ENCODE assay signal across 8 cellular contexts in the genomic region with DNA sequence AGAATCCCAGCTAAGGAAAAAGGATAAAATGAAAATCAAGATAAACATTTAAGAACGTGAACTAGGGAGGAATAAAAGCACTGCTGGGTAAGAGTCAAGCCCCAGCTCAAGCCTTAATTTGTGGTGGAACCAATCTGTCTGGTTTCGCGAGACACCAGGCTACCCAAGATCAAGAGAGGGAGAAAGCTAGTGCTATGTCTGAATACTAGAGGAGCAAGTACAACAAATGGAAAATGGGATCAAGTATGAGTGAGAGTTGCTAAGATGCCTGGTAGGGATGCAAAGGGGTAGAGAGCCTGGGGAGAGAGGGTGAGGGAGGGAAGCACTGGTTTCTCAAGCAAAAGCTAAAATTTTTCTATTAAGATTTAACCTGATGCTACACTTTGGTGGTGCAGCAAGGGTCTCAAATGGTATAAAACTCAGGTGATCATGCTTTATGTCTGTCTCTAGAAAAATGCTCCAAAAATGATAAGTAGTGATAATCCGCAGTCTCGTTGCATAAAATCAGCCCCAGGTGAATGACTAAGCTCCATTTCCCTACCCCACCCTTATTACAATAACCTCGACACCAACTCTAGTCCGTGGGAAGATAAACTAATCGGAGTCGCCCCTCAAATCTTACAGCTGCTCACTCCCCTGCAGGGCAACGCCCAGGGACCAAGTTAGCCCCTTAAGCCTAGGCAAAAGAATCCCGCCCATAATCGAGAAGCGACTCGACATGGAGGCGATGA. TPM values are rescaled to one million over a fixed set of nuclear protein-coding genes. Genes with fewer than 3 reads are reported as not detected.
A peak's percentile ranks its signal among the peaks of the same experiment; 100 is the strongest.
DNase-seq lines count a peak whose midpoint lies in the region; ATAC-seq, FAIRE-seq and TF ChIP-seq lines count a peak whose summit lies in the region.

No MANE protein-coding gene starts in this region.

- no peak for FAIRE-seq in bronchial epithelial cell (lab: Jason Lieb, UNC)

- peak overlapping the region; percentile 82 for H2AFZ ChIP-seq in IMR-90 (replicated peaks; ENCODE audit: low read length, poor library complexity)

- H3K27ac ChIP-seq in 22Rv1 (peak overlapping the region; percentile 97), IMR-90 (ENCODE audit: insufficient read depth, low read length) (peak overlapping the region; percentile 96)

- H3K4ac ChIP-seq in IMR-90 (ENCODE audit: low read depth, low read length), result peak overlapping the region; percentile 89

- CTCF ChIA-PET in IMR-90 (lab: Yijun Ruan, JAX), result no interaction called here

- peak overlapping the region; percentile 80 for H4K91ac ChIP-seq in IMR-90 (ENCODE audit: insufficient read depth, low read depth, low read length)

- H3K4me1 ChIP-seq in IMR-90 (ENCODE audit: control insufficient read depth, insufficient read depth, low read length) (peaks cover 3% of the 10 kb centered on the region; the same call in 1 of the 2 replicates), mononuclear cell (ENCODE audit: insufficient read depth, low read length) (peaks cover 69% of the 10 kb centered on the region)

- peak overlapping the region; percentile 70 for H3K4me2 ChIP-seq in IMR-90 (ENCODE audit: low read depth, low read length)

- intact Hi-C loops in IMR-90 (cut with micrococcal nuclease), result loop anchor here (5.0 kb wide), 1 partner anchor 42 kb away; no protein-coding TSS in a partner anchor
- intact Hi-C loops in posterior cingulate gyrus (cut with DNase I), result loop anchor here (5.0 kb wide), 1 partner anchor 33 kb away; a partner anchor contains a TSS

- no peaks in the 10 kb centered on the region for H3K9me3 ChIP-seq in IMR-90 (ENCODE audit: control insufficient read depth, insufficient read depth, low read length)
- no peaks in the 10 kb centered on the region for H3K9me3 ChIP-seq in mononuclear cell (ENCODE audit: low read depth, low read length)

- ATAC-seq in IMR-90 (ENCODE audit: low read depth), result no peak

- in situ Hi-C loops in IMR-90 (cut with MboI; ENCODE audit: low sequenced_read_pairs), result no loop called here

- H3K36me3 ChIP-seq in IMR-90 (ENCODE audit: control insufficient read depth, insufficient read depth, low read length), result peaks cover 17% of the 10 kb centered on the region
- peaks cover 20% of the 10 kb centered on the region for H3K36me3 ChIP-seq in bronchial epithelial cell (ENCODE audit: control insufficient read depth, insufficient read depth, low read length)

- no peak overlapping the region for H2BK20ac ChIP-seq in IMR-90 (ENCODE audit: low read depth, low read length)

- peak overlapping the region; percentile 89 for H3K56ac ChIP-seq in IMR-90 (ENCODE audit: extremely low read depth, insufficient read depth, low read length)

- TF ChIP-seq CTCF in 22Rv1 (IDR thresholded peaks at IDR 0.05) (no peak), IMR-90 (conservative IDR thresholded peaks at IDR 0.05; ENCODE audit: low read depth, low read length) (0 out of 2 replicates have a peak, but pooled peaks have one; percentile 0), bronchial epithelial cell (IDR thresholded peaks at IDR 0.05; ENCODE audit: insufficient read depth, low read length, severe bottlenecking) (no peak)

- H2BK5ac ChIP-seq in IMR-90 (ENCODE audit: low read depth, low read length, poor library complexity, severe bottlenecking), result peak overlapping the region; percentile 96

- dilution Hi-C loops in IMR-90 (cut with HindIII; ENCODE audit: low sequenced_read_pairs, unreplicated experiment), result no loop called here

- TF ChIP-seq POLR2A in IMR-90 (IDR thresholded peaks at IDR 0.05; ENCODE audit: low read depth, low read length), result no peak

- H3K79me1 ChIP-seq in IMR-90 (ENCODE audit: low read depth in 1 of 2, low read length in 2 of 2), result peaks cover 0 to 20% of the 10 kb centered on the region in 2 experiments; a peak in 1 of 4 replicates

- H2BK120ac ChIP-seq in IMR-90 (ENCODE audit: low read depth, low read length), result peak overlapping the region; percentile 23; the same call in 1 of the 2 replicates

- peak overlapping the region; percentile 35; the same call in 1 of the 2 replicates for H3K18ac ChIP-seq in IMR-90 (ENCODE audit: low read depth, low read length)

- H4K8ac ChIP-seq in IMR-90 (ENCODE audit: low read depth in 2 of 2, low read length in 2 of 2), result peak overlapping the region; percentile 40 to 90

- H3K23ac ChIP-seq in IMR-90 (ENCODE audit: low read depth, low read length), result peak overlapping the region; percentile 91

- H3K14ac ChIP-seq in IMR-90 (replicated peaks; ENCODE audit: low read depth, low read length), result peak overlapping the region; percentile 86

- H4K20me1 ChIP-seq in IMR-90 (ENCODE audit: insufficient read depth, low read length), result peaks cover 88% of the 10 kb centered on the region

- H3K27me3 ChIP-seq in IMR-90 (ENCODE audit: control insufficient read depth, insufficient read depth, low read length) (no peaks in the 10 kb centered on the region), bronchial epithelial cell (ENCODE audit: control insufficient read depth, insufficient read depth, low read length) (no peaks in the 10 kb centered on the region), mononuclear cell (ENCODE audit: insufficient read depth, low read length) (no peaks in the 10 kb centered on the region)

- H2AK5ac ChIP-seq in IMR-90 (ENCODE audit: low read depth, low read length), result peak overlapping the region; percentile 79

- TF ChIP-seq RAD21 in IMR-90 (IDR thresholded peaks at IDR 0.05; ENCODE audit: low read length), result no peak

- H3K4me3 ChIP-seq in IMR-90 (ENCODE audit: insufficient read depth, low read depth, low read length), result peak overlapping the region; percentile 74
- peak overlapping the region; percentile 83 for H3K4me3 ChIP-seq in bronchial epithelial cell (ENCODE audit: low read depth, low read length)
- peak overlapping the region; percentile 75 for H3K4me3 ChIP-seq in mononuclear cell (ENCODE audit: low read length)

- peak overlapping the region; percentile 17; the same call in 1 of the 2 replicates for H4K5ac ChIP-seq in IMR-90 (ENCODE audit: low read depth, low read length)

- peak overlapping the region; percentile 99 for H2AK9ac ChIP-seq in IMR-90 (replicated peaks; ENCODE audit: low read depth, low read length, poor library complexity)

- BruUV-seq in IMR-90 (replicated peaks; lab: Mats Ljungman, UMichigan), result no TSS peak

- POLR2A ChIA-PET in IMR-90 (lab: Charles Lee; ENCODE audit: unreplicated experiment), result interaction anchor here (0.6 kb wide), 1 partner anchor 17 kb away, joined by 4 read pairs; no protein-coding TSS in a partner anchor

- H3K9ac ChIP-seq in IMR-90 (ENCODE audit: low read depth, low read length), result peak overlapping the region; percentile 87

- DNase-seq in IMR-90 (no peak), bronchial epithelial cell (ENCODE audit: low read depth) (no peak), superior temporal gyrus (ENCODE audit: extremely low spot score) (no peak), T1000 (lab: John Stamatoyannopoulos, UW) (no peak), posterior cingulate gyrus (no peak)
- DNase-seq in stimulated activated naive CD4-positive, alpha-beta T cell treated with Interleukin-2 at 50 U/mL for 16 hours (lab: John Stamatoyannopoulos, UW), result no peak

- H3K9me1 ChIP-seq in IMR-90 (ENCODE audit: insufficient read depth, low read length), result no peaks in the 10 kb centered on the region

- WGBS in IMR-90 (ENCODE audit: extremely low coverage in 2 of 2, insufficient read length in 1 of 2), 2 experiments, result 57% methylated on average over 2 of the region's 15 CpGs; no CpG with 5 or more reads in 1 of the 2 experiments

- no peak overlapping the region for H2BK15ac ChIP-seq in IMR-90 (ENCODE audit: low read depth, low read length)

TF ChIP-seq in IMR-90, 13 proteins besides CTCF, POLR2A, EP300 and RAD21 (continues in another document):
- TF ChIP-seq MAFK (IDR thresholded peaks at IDR 0.05; ENCODE audit: low read depth, low read length) (no peak), FOS (IDR thresholded peaks at IDR 0.05; ENCODE audit: low read depth, low read length) (no peak), MAZ (IDR thresholded peaks at IDR 0.05; ENCODE audit: borderline replicate concordance, low read depth, low read length) (no peak), SMC3 (IDR thresholded peaks at IDR 0.05; ENCODE audit: low read depth, low read length) (no peak), CHD1 (IDR thresholded peaks at IDR 0.05; ENCODE audit: low read depth, low read length) (no peak), RCOR1 (IDR thresholded peaks at IDR 0.05; ENCODE audit: insufficient replicate concordance, low read length) (no peak), RFX5 (IDR thresholded peaks at IDR 0.05; ENCODE audit: low read depth, low read length) (no peak), NFE2L2 (IDR thresholded peaks at IDR 0.05; ENCODE audit: low read depth, low read length) (no peak), BHLHE40 (IDR thresholded peaks at IDR 0.05; ENCODE audit: low read depth, low read length) (no peak)
- TF ChIP-seq, protein P1, sequence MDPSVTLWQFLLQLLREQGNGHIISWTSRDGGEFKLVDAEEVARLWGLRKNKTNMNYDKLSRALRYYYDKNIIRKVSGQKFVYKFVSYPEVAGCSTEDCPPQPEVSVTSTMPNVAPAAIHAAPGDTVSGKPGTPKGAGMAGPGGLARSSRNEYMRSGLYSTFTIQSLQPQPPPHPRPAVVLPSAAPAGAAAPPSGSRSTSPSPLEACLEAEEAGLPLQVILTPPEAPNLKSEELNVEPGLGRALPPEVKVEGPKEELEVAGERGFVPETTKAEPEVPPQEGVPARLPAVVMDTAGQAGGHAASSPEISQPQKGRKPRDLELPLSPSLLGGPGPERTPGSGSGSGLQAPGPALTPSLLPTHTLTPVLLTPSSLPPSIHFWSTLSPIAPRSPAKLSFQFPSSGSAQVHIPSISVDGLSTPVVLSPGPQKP (IDR thresholded peaks at IDR 0.05; ENCODE audit: borderline replicate concordance, low read depth, low read length), result no peak
- TF ChIP-seq, protein P2, sequence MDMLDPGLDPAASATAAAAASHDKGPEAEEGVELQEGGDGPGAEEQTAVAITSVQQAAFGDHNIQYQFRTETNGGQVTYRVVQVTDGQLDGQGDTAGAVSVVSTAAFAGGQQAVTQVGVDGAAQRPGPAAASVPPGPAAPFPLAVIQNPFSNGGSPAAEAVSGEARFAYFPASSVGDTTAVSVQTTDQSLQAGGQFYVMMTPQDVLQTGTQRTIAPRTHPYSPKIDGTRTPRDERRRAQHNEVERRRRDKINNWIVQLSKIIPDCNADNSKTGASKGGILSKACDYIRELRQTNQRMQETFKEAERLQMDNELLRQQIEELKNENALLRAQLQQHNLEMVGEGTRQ (IDR thresholded peaks at IDR 0.05; ENCODE audit: low read depth, low read length), result no peak

RNA-seq across cellular contexts. Expression of a gene that starts 1.7 kb away (rescaled TPM):
- 50.0 and 62.9 TPM in 2 replicates for total RNA-seq in IMR-90 (2012; rRNA removed)
- 42.7 and 45.1 TPM in 2 replicates for polyA plus RNA-seq in IMR-90 (2012; rRNA removed)
- polyA plus RNA-seq in IMR-90 (2012; cell fraction: cytosol; rRNA removed), result 14.4 and 24.9 TPM in 2 replicates
- 87.1 and 210 TPM in 2 replicates for polyA plus RNA-seq in IMR-90 (2012; cell fraction: nucleus; rRNA removed; ENCODE audit: low replicate concordance)
- 44.5 and 53.7 TPM in 2 replicates for total RNA-seq in bronchial epithelial cell
- total RNA-seq in mononuclear cell, result 79.2 TPM

RNA-seq across cellular contexts. Expression of a gene that starts 32.9 kb away (rescaled TPM):
- total RNA-seq in IMR-90 (2012; rRNA removed), result 43.9 and 60.5 TPM in 2 replicates
- 22.3 and 28.2 TPM in 2 replicates for polyA plus RNA-seq in IMR-90 (2012; rRNA removed)
- 5.8 and 6.1 TPM in 2 replicates for polyA plus RNA-seq in IMR-90 (2012; cell fraction: cytosol; rRNA removed)
- polyA plus RNA-seq in IMR-90 (2012; cell fraction: nucleus; rRNA removed; ENCODE audit: low replicate concordance), result 7.8 and 17.3 TPM in 2 replicates
- total RNA-seq in bronchial epithelial cell, result 68.2 and 74.5 TPM in 2 replicates
- total RNA-seq in mononuclear cell, result 62.0 TPM
